14 cellular contexts compared by ENCODE assay signal in genomic region chr15:39363761-39364586, GRCh38.
DNase-seq lines count a peak whose midpoint lies in the region; ATAC-seq and TF ChIP-seq lines count a peak whose summit lies in the region.
"Had no signal": no experiment of that assay in that cellular context is flagged by ENCODE, and none has a peak within 500 bp of the region (broad histone marks: within the 10 kb centered on the region; RNA-seq: fewer than 3 reads in every experiment).

No MANE protein-coding gene starts in this region.

- peaks cover 92% of the 10 kb centered on the region for H3K4me1 Mint-ChIP-seq in HFFc6 (ENCODE audit: low read depth)
- H3K4me1 Mint-ChIP-seq: memory B cell had no signal

- intact Hi-C loops in left lung (cut with DNase I): no loop called here

- peaks cover 5% of the 10 kb centered on the region for H3K36me3 Mint-ChIP-seq in HFFc6 (ENCODE audit: low read depth)

- H3K27me3 ChIP-seq in ACC112 (ENCODE audit: insufficient read depth, low read length) (no peaks in the 10 kb centered on the region), left lung (no peaks in the 10 kb centered on the region)
- H3K27me3 ChIP-seq: body of pancreas had no signal

- no peaks in the 10 kb centered on the region for H3K36me3 ChIP-seq in ACC112 (ENCODE audit: insufficient read depth, low read length)
- H3K36me3 ChIP-seq in left lung: no peaks in the 10 kb centered on the region

- H3K4me3 Mint-ChIP-seq in HFFc6: peak overlapping the region; percentile 42
- H3K4me3 Mint-ChIP-seq: memory B cell had no signal

- H2AFZ ChIP-seq in ACC112 (ENCODE audit: low read length, unreplicated experiment): no peak overlapping the region

- H3K9me3 ChIP-seq in left lung: peaks cover 0 to 1% of the 10 kb centered on the region in 2 donors
- H3K9me3 ChIP-seq: body of pancreas had no signal

- H3K4me1 ChIP-seq in ACC112 (ENCODE audit: control insufficient read depth, insufficient read depth, low read length, unreplicated experiment) (peaks cover 48% of the 10 kb centered on the region), left lung (peaks cover 0 to 5% of the 10 kb centered on the region in 2 donors)

- H3K27ac Mint-ChIP-seq in HFFc6: peak overlapping the region; percentile 89
- H3K27ac Mint-ChIP-seq: activated T-helper 2 cell treated with anti-CD3 and anti-CD28 coated beads, Interferon-gamma antibody, Interleukin-2, Interleukin-4, amounts not matched to agents 10 μg/mL and 5 μg/mL and 100 μg/mL, durations not matched to agents 14 hours and 24 hours and 36 hours; memory B cell had no signal

- no peaks in the 10 kb centered on the region; the same call in 1 of the 2 replicates for H3K9me3 Mint-ChIP-seq in HFFc6
- H3K9me3 Mint-ChIP-seq: activated T-helper 2 cell treated with anti-CD3 and anti-CD28 coated beads, Interferon-gamma antibody, Interleukin-2, Interleukin-4, amounts not matched to agents 10 μg/mL and 5 μg/mL and 100 μg/mL, durations not matched to agents 14 hours and 24 hours and 36 hours had no signal

- TF ChIP-seq CTCF in HFFc6 (IDR thresholded peaks at IDR 0.05) (no peak), cardiac fibroblast (IDR thresholded peaks at IDR 0.05; ENCODE audit: low read depth, low read length) (no peak), left lung (IDR thresholded peaks at IDR 0.05) (no peak)

- ATAC-seq in left lung (peak; percentile 35), GM21381 (IDR thresholded peaks at IDR 0.05; ENCODE audit: unreplicated experiment) (no peak), HG03280 (IDR thresholded peaks at IDR 0.05; ENCODE audit: unreplicated experiment) (no peak)
- ATAC-seq: body of pancreas had no signal

- H3K27ac ChIP-seq in ACC112 (ENCODE audit: low read depth, low read length) (peak overlapping the region; percentile 91), left lung (no peak overlapping the region)
- H3K27ac ChIP-seq: body of pancreas had no signal

- H3K79me2 ChIP-seq in ACC112 (ENCODE audit: control insufficient read depth, insufficient read depth, low read length, unreplicated experiment): no peaks in the 10 kb centered on the region

- DNase-seq in HFFc6: peak; percentile 81
- peak; percentile 69 to 73 for DNase-seq in cardiac fibroblast (ENCODE audit: low read depth in 2 of 2)
- DNase-seq in left lung: no peak
- DNase-seq in hepatic stellate cell (ENCODE audit: low spot score): no peak
- no peak for DNase-seq in activated CD4-positive, alpha-beta T cell treated with anti-CD3 and anti-CD28 coated beads for 1 hour
- DNase-seq: activated CD4-positive, alpha-beta T cell treated with anti-CD3 and anti-CD28 coated beads, Interleukin-2, amount 50 U/mL, for 4 hours; body of pancreas; NCI-H146; occipital lobe had no signal

- H3K4me3 ChIP-seq in ACC112 (ENCODE audit: low read depth, low read length) (peak overlapping the region; percentile 19; the same call in 1 of the 2 replicates), cardiac fibroblast (replicated peaks in 1 of 2; ENCODE audit: low read depth in 2 of 2, low read length in 2 of 2) (no peak overlapping the region), left lung (no peak overlapping the region)
- H3K4me3 ChIP-seq: body of pancreas had no signal

- no peaks in the 10 kb centered on the region for H3K27me3 Mint-ChIP-seq in HFFc6 (ENCODE audit: insufficient read depth)

Comparison
In these comparisons a context has a peak if more than half of its experiments do, and no peak if none do; other contexts are left out.
1. DNase-seq: peak in HFFc6 (single experiment) and cardiac fibroblast (2 of 2); none in left lung (0 of 2), hepatic stellate cell (single experiment) and activated CD4-positive, alpha-beta T cell treated with anti-CD3 and anti-CD28 coated beads for 1 hour (single experiment).